ENCODE assay signal across 11 cellular contexts in genomic region chr1:44684525-44684924, GRCh38. TPM values are rescaled to one million over a fixed set of nuclear protein-coding genes. Genes with fewer than 3 reads are reported as not detected.
A peak's percentile ranks its signal among the peaks of the same experiment; 100 is the strongest.
DNase-seq lines count a peak whose midpoint lies in the region; ATAC-seq lines count a peak whose summit lies in the region.
"Had no signal": no experiment of that assay in that cellular context is flagged by ENCODE, and none has a peak within 500 bp of the region (broad histone marks: within the 10 kb centered on the region; RNA-seq: fewer than 3 reads in every experiment).

No MANE protein-coding gene starts in this region.

- H3K4me3 ChIP-seq in naive thymus-derived CD4-positive, alpha-beta T cell (ENCODE audit: low read length) = no peak overlapping the region
- H3K4me3 ChIP-seq: skin epidermis had no signal

- H3K4me3 Mint-ChIP-seq in naive thymus-derived CD4-positive, alpha-beta T cell = no peak overlapping the region
- H3K4me3 Mint-ChIP-seq: activated T-cell treated with anti-CD3 and anti-CD28 coated beads, Interleukin-2, amount 50 U/mL, for 24 hours had no signal

- intact Hi-C loops in naive thymus-derived CD4-positive, alpha-beta T cell (cut with micrococcal nuclease) = no loop called here

- no peaks in the 10 kb centered on the region for H3K27me3 Mint-ChIP-seq in naive thymus-derived CD4-positive, alpha-beta T cell
- H3K27me3 Mint-ChIP-seq: activated T-cell treated with anti-CD3 and anti-CD28 coated beads, Interleukin-2, amount 50 U/mL, for 24 hours had no signal

- no peaks in the 10 kb centered on the region for H3K4me1 ChIP-seq in naive thymus-derived CD4-positive, alpha-beta T cell (ENCODE audit: control insufficient read depth in 2 of 2, insufficient read depth in 2 of 2, low read length in 2 of 2)

- no peaks in the 10 kb centered on the region for H3K9me3 ChIP-seq in naive thymus-derived CD4-positive, alpha-beta T cell (ENCODE audit: control insufficient read depth in 2 of 3, low read length in 3 of 3)

- peak overlapping the region in 2 of 9 donors; percentile 38 to 40 for H3K27ac Mint-ChIP-seq in naive thymus-derived CD4-positive, alpha-beta T cell
- H3K27ac Mint-ChIP-seq: activated T-cell treated with anti-CD3 and anti-CD28 coated beads, Interleukin-2, amount 50 U/mL, for 24 hours had no signal

- DNase-seq in naive thymus-derived CD4-positive, alpha-beta T cell = no peak
- DNase-seq in medulla oblongata (ENCODE audit: extremely low spot score) (no peak), NCI-H1105 treated with DMSO at 0.1 percent for 48 hours (lab: John Stamatoyannopoulos, UW) (no peak)
- DNase-seq in stimulated activated CD4-positive, alpha-beta T cell treated with anti-CD3 and anti-CD28 coated beads, Interleukin-2, amount 100 ng/mL, for 24 hours = no peak
- DNase-seq: activated T-cell treated with anti-CD3 and anti-CD28 coated beads, Interleukin-2, amount 50 U/mL, for 24 hours had no signal

- CTCF ChIA-PET in naive thymus-derived CD4-positive, alpha-beta T cell (lab: Charles Lee) = interaction anchor here (2.0 kb wide), 1 partner anchor 32 kb away, joined by 4 read pairs; no protein-coding TSS in a partner anchor

- no peaks in the 10 kb centered on the region for H3K27me3 ChIP-seq in naive thymus-derived CD4-positive, alpha-beta T cell (ENCODE audit: control insufficient read depth in 2 of 2, insufficient read depth in 2 of 2, low read length in 2 of 2)

- peaks cover 0 to 9% (median 6%) of the 10 kb centered on the region in 7 donors for H3K4me1 Mint-ChIP-seq in naive thymus-derived CD4-positive, alpha-beta T cell

- H3K27ac ChIP-seq in naive thymus-derived CD4-positive, alpha-beta T cell (ENCODE audit: low read depth, low read length) = no peak overlapping the region
- H3K27ac ChIP-seq: skin epidermis had no signal

- no peaks in the 10 kb centered on the region for H3K36me3 ChIP-seq in naive thymus-derived CD4-positive, alpha-beta T cell (ENCODE audit: control insufficient read depth in 2 of 3, insufficient read depth in 3 of 3, low read length in 3 of 3)

- H3K36me3 Mint-ChIP-seq in naive thymus-derived CD4-positive, alpha-beta T cell = peaks cover 0 to 4% (median 0%) of the 10 kb centered on the region in 5 donors

- peaks cover 0 to 2% (median 0%) of the 10 kb centered on the region in 11 donors for H3K9me3 Mint-ChIP-seq in naive thymus-derived CD4-positive, alpha-beta T cell
- H3K9me3 Mint-ChIP-seq: activated T-cell treated with anti-CD3 and anti-CD28 coated beads, Interleukin-2, amount 50 U/mL, for 24 hours had no signal

- POLR2A ChIA-PET in naive thymus-derived CD4-positive, alpha-beta T cell (lab: Charles Lee) = no interaction called here

- ATAC-seq in GM18867 (IDR thresholded peaks at IDR 0.05; ENCODE audit: unreplicated experiment) = peak; percentile 50
- peak; percentile 85 for ATAC-seq in GM21723 (IDR thresholded peaks at IDR 0.05; ENCODE audit: unreplicated experiment)
- peak; percentile 80 for ATAC-seq in HG03565 (IDR thresholded peaks at IDR 0.05; ENCODE audit: unreplicated experiment)
- peak; percentile 48 for ATAC-seq in naive thymus-derived CD4-positive, alpha-beta T cell

RNA-seq across cellular contexts. Expression of gene ARMH1, which starts 10.0 kb away (rescaled TPM):
- 100 to 1,000 TPM in 1 of 5 experiments, 10 to 100 TPM in 4; 65.8 to 205 (median 87.0) TPM for total RNA-seq in naive thymus-derived CD4-positive, alpha-beta T cell
- polyA plus RNA-seq in naive thymus-derived CD4-positive, alpha-beta T cell = 10 to 100 TPM; 32.8 to 41.0 TPM
- total RNA-seq: glomerular endothelial cell had no signal

RNA-seq across cellular contexts. Expression of gene TMEM53, which starts 10.2 kb away (rescaled TPM):
- 1 to 10 TPM; 1.6 to 3.5 (median 1.9) TPM for total RNA-seq in naive thymus-derived CD4-positive, alpha-beta T cell
- 1 to 10 TPM; 2.9 to 3.5 TPM for polyA plus RNA-seq in naive thymus-derived CD4-positive, alpha-beta T cell

RNA-seq across cellular contexts. Expression of gene RNU5D-1, which starts 46.4 kb away (rescaled TPM):
- total RNA-seq in naive thymus-derived CD4-positive, alpha-beta T cell = not detected
- not detected for polyA plus RNA-seq in naive thymus-derived CD4-positive, alpha-beta T cell
- total RNA-seq: glomerular endothelial cell, subcutaneous adipose tissue had no signal

RNA-seq across cellular contexts. Expression of gene KIF2C, which starts 55.1 kb away (rescaled TPM):
- total RNA-seq in naive thymus-derived CD4-positive, alpha-beta T cell = 10 to 100 TPM in 1 of 5 experiments, 1 to 10 TPM in 2, under 1 TPM in 2; 0.32 to 69.3 (median 1.1) TPM
- under 1 TPM in 1 of 2 donors, not detected in 1; 0.52 TPM for polyA plus RNA-seq in naive thymus-derived CD4-positive, alpha-beta T cell
